9 cellular contexts compared by ENCODE assay signal in the genomic region with DNA sequence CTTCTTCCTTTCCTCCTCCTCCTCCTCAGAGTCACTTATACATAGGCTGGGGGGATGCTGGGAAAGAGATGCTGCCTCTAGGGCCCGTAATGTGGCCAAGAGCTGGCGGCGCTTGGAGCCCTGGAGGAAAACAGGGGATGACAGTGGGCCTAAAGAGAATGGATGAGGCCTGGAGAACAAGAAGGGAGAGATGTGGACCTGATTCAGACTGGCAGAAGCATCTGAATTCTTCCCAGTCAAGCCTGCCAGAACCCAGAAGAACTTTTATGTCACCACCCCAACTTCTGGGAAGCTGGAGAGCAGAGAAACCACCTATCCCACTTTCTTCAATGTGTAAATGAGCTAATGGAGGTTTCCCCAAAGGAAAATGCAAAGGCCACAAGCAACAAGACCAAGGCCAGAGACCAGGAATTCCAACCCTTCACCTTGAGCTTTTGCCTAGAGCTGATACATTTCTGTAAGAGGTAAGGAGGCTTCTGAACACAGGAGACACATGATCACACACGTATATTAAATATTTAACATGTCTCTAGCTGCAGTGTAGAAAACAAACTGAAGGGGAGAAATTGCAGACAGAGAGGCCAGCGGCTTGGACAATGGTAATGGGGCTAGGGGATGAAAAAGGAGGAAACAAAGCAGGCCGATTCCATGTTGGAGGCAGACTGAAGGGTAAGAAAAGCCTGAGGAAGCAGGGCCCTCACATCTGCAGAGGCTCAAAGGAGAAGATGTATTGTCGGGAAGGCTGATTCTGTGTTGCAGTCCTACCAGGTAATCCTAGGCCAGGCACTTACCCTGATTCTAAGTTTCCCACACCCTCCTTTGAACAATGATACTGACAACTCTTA. TPM values are rescaled to one million over a fixed set of nuclear protein-coding genes. Genes with fewer than 3 reads are reported as not detected.
DNase-seq lines count a peak whose midpoint lies in the region; ATAC-seq and TF ChIP-seq lines count a peak whose summit lies in the region.
"Had no signal": no experiment of that assay in that cellular context is flagged by ENCODE, and none has a peak within 500 bp of the region (broad histone marks: within the 10 kb centered on the region; RNA-seq: fewer than 3 reads in every experiment).

No MANE protein-coding gene starts in this region.

- no TSS peak for BruUV-seq in A673 (replicated peaks; lab: Mats Ljungman, UMichigan)

- POLR2A ChIA-PET in A673 (lab: Charles Lee; ENCODE audit: low non-redundant PET): no interaction called here

- no peaks in the 10 kb centered on the region for H3K27me3 ChIP-seq in A673 (replicated peaks; ENCODE audit: insufficient read depth, low read depth, low read length, poor library complexity)
- H3K27me3 ChIP-seq in HUES6 (ENCODE audit: control insufficient read depth, insufficient read depth, low read length): no peaks in the 10 kb centered on the region
- no peaks in the 10 kb centered on the region for H3K27me3 ChIP-seq in colonic mucosa
- no peaks in the 10 kb centered on the region for H3K27me3 ChIP-seq in mucosa of stomach (ENCODE audit: control insufficient read depth, insufficient read depth, low read length)

- H3K9me3 ChIP-seq in A673 (ENCODE audit: low read depth, low read length, poor library complexity, severe bottlenecking): no peaks in the 10 kb centered on the region
- H3K9me3 ChIP-seq in HUES6 (ENCODE audit: control insufficient read depth, insufficient read depth, low read depth, low read length): no peaks in the 10 kb centered on the region
- H3K9me3 ChIP-seq in colonic mucosa: no peaks in the 10 kb centered on the region
- no peaks in the 10 kb centered on the region for H3K9me3 ChIP-seq in mucosa of stomach (ENCODE audit: control insufficient read depth, low read length)

- H3K27ac ChIP-seq in A673 (ENCODE audit: low read depth, low read length, poor library complexity, severe bottlenecking): peak overlapping the region; percentile 78
- H3K27ac ChIP-seq in HUES6 (ENCODE audit: low read depth, low read length): no peak overlapping the region
- no peak overlapping the region for H3K27ac ChIP-seq in colonic mucosa

- H3K9ac ChIP-seq in HUES6 (ENCODE audit: low read length) (peak overlapping the region; percentile 64), colonic mucosa (ENCODE audit: low read depth in 2 of 2, low read length in 2 of 2) (peak overlapping the region; percentile 83 to 86), mucosa of stomach (ENCODE audit: low read length) (peak overlapping the region; percentile 99)

- DNase-seq in A673 (ENCODE audit: low spot score): no peak
- peak; percentile 17 for DNase-seq in colonic mucosa
- DNase-seq in hypothalamus (lab: John Stamatoyannopoulos, UW): no peak
- DNase-seq: left colon had no signal

- peaks cover 10% of the 10 kb centered on the region for H3K4me1 ChIP-seq in A673 (ENCODE audit: insufficient read depth, low read length, poor library complexity, severe bottlenecking)
- H3K4me1 ChIP-seq in HUES6 (ENCODE audit: control insufficient read depth, insufficient read depth, low read length): peaks cover 23% of the 10 kb centered on the region
- peaks cover 14% of the 10 kb centered on the region for H3K4me1 ChIP-seq in colonic mucosa
- peaks cover 34% of the 10 kb centered on the region for H3K4me1 ChIP-seq in mucosa of stomach (ENCODE audit: control insufficient read depth, insufficient read depth, low read length)

- H3K36me3 ChIP-seq in A673 (ENCODE audit: insufficient read depth, low read length, poor library complexity, severe bottlenecking) (peaks cover 32% of the 10 kb centered on the region), HUES6 (ENCODE audit: control insufficient read depth, insufficient read depth, low read length) (peaks cover 38% of the 10 kb centered on the region), colonic mucosa (peaks cover 18% of the 10 kb centered on the region), mucosa of stomach (ENCODE audit: control insufficient read depth, insufficient read depth, low read length) (peaks cover 13% of the 10 kb centered on the region)

- no peak for ATAC-seq in GM18909 (IDR thresholded peaks at IDR 0.05; ENCODE audit: poor library complexity, unreplicated experiment)
- ATAC-seq in GM21360 (IDR thresholded peaks at IDR 0.05; ENCODE audit: unreplicated experiment): no peak
- ATAC-seq in HG02884 (IDR thresholded peaks at IDR 0.05; ENCODE audit: unreplicated experiment): no peak

- H3K4me3 ChIP-seq in A673 (ENCODE audit: low read depth, low read length, poor library complexity, severe bottlenecking): peak overlapping the region; percentile 74
- peak overlapping the region; percentile 86 for H3K4me3 ChIP-seq in HUES6 (ENCODE audit: low read depth, low read length)
- peak overlapping the region; percentile 77 for H3K4me3 ChIP-seq in colonic mucosa
- peak overlapping the region; percentile 98 for H3K4me3 ChIP-seq in mucosa of stomach (ENCODE audit: low read length)

- no peak for TF ChIP-seq CTCF in A673 (conservative IDR thresholded peaks at IDR 0.05; ENCODE audit: low read depth, low read length)
- TF ChIP-seq CTCF in colonic mucosa (IDR thresholded peaks at IDR 0.05): no peak

- CTCF ChIA-PET in A673 (lab: Charles Lee): interaction anchor here (0.7 kb wide), 1 partner anchor 71 kb away, joined by 3 read pairs; no protein-coding TSS in a partner anchor

- intact Hi-C loops in A673 (cut with micrococcal nuclease; ENCODE audit: unreplicated experiment) (loop anchor here (5.0 kb wide), 1 partner anchor 70 kb away; no protein-coding TSS in a partner anchor), colonic mucosa (cut with DNase I) (loop anchor here (5.0 to 10.0 kb wide), 3 partner anchors 65 to 128 kb away; partner anchors contain the start of genes MRPL17 and TRIM3)

RNA-seq across cellular contexts. Expression of gene RRP8, which starts 1.1 kb away (rescaled TPM):
- 19.1 and 21.6 TPM in 2 replicates for total RNA-seq in A673 (2021)
- total RNA-seq in colonic mucosa: 10 to 100 TPM; 17.5 to 25.7 TPM

RNA-seq across cellular contexts. Expression of gene ILK, which starts 1.3 kb away (rescaled TPM):
- total RNA-seq in A673 (2021) (85.2 and 86.5 TPM in 2 replicates), colonic mucosa (100 to 1,000 TPM; 115 to 157 TPM)

RNA-seq across cellular contexts. Expression of gene TAF10, which starts 9.7 kb away (rescaled TPM):
- total RNA-seq in A673 (2021): 108 and 112 TPM in 2 replicates
- 100 to 1,000 TPM; 123 to 142 TPM for total RNA-seq in colonic mucosa

RNA-seq across cellular contexts. Expression of gene TPP1, which starts 16.9 kb away (rescaled TPM):
- total RNA-seq in A673 (2021): 42.2 and 53.0 TPM in 2 replicates
- 100 to 1,000 TPM in 1 of 2 donors, 10 to 100 TPM in 1; 83.4 to 123 TPM for total RNA-seq in colonic mucosa

RNA-seq across cellular contexts. Expression of gene DCHS1, which starts 53.3 kb away (rescaled TPM):
- total RNA-seq in A673 (2021) (17.6 and 20.1 TPM in 2 replicates), colonic mucosa (1 to 10 TPM; 4.7 to 8.3 TPM)
